ENCODE assay signal across 15 cellular contexts in genomic region chr14:53310412-53310811, GRCh38.
DNase-seq lines count a peak whose midpoint lies in the region; ATAC-seq and FAIRE-seq lines count a peak whose summit lies in the region.
"Had no signal": no experiment of that assay in that cellular context is flagged by ENCODE, and none has a peak within 500 bp of the region (broad histone marks: within the 10 kb centered on the region; RNA-seq: fewer than 3 reads in every experiment).

No MANE protein-coding gene starts in this region.

- no peak for FAIRE-seq in RCC 7860 (lab: Jason Lieb, UNC)

- no peaks in the 10 kb centered on the region for H3K36me3 Mint-ChIP-seq in T-helper 17 cell (ENCODE audit: low read depth)

- no peak overlapping the region for H3K4me3 Mint-ChIP-seq in T-helper 17 cell

- no peaks in the 10 kb centered on the region for H3K27me3 Mint-ChIP-seq in T-helper 17 cell

- no peak overlapping the region for H3K27ac Mint-ChIP-seq in T-helper 17 cell

- DNase-seq in RCC 7860 (ENCODE audit: low spot score) (no peak), DMS53 (lab: John Stamatoyannopoulos, UW) (no peak), T-helper 17 cell (no peak)
- DNase-seq in NK-92 treated with Interleukin-12 subunit alpha and Interleukin-12 subunit beta, amount 100 ng/mL, for 24 hours (lab: John Stamatoyannopoulos, UW), result no peak
- DNase-seq: body of pancreas, foreskin keratinocyte, midbrain, NCI-H146, pancreas, WERI-Rb-1 had no signal

- H3K4me1 Mint-ChIP-seq in T-helper 17 cell, result peaks cover 4% of the 10 kb centered on the region

- no peaks in the 10 kb centered on the region for H3K9me3 ChIP-seq in T-helper 17 cell (ENCODE audit: control insufficient read depth, low read length, poor library complexity, severe bottlenecking)
- H3K9me3 ChIP-seq: body of pancreas, pancreas, SJSA1 had no signal

- ATAC-seq in GM18499 (IDR thresholded peaks at IDR 0.05; ENCODE audit: insufficient read depth, unreplicated experiment) (peak; percentile 96), GM19463 (IDR thresholded peaks at IDR 0.05; ENCODE audit: unreplicated experiment) (peak; percentile 67), HG02938 (IDR thresholded peaks at IDR 0.05; ENCODE audit: unreplicated experiment) (peak; percentile 86), HG03575 (IDR thresholded peaks at IDR 0.05; ENCODE audit: extremely low read depth, insufficient number of reproducible peaks, low FRiP score, unreplicated experiment) (peak; percentile 94), T-helper 17 cell (no peak)
- ATAC-seq: body of pancreas, foreskin keratinocyte, pancreas had no signal
